In genomic region chr4:52701207-52701606, GRCh38 we compare ENCODE assay signal across 14 cellular contexts. TPM values are rescaled to one million over a fixed set of nuclear protein-coding genes. Genes with fewer than 3 reads are reported as not detected.
A peak's percentile ranks its signal among the peaks of the same experiment; 100 is the strongest.
DNase-seq lines count a peak whose midpoint lies in the region; ATAC-seq, FAIRE-seq and TF ChIP-seq lines count a peak whose summit lies in the region.
"Had no signal": no experiment of that assay in that cellular context is flagged by ENCODE, and none has a peak within 500 bp of the region (broad histone marks: within the 10 kb centered on the region; RNA-seq: fewer than 3 reads in every experiment).

No MANE protein-coding gene starts in this region.

- no peak for TF ChIP-seq POLR2A in H54 (IDR thresholded peaks at IDR 0.05; ENCODE audit: low read depth, low read length)

- FAIRE-seq in H54 (lab: Jason Lieb, UNC), result no peak
- FAIRE-seq: keratinocyte had no signal

- POLR2A ChIA-PET in activated CD8-positive, alpha-beta T cell treated with anti-CD3 and anti-CD28 coated beads, Interleukin-2, amount 10 ng/mL, durations not matched to agents 7 days and 5 days (lab: Charles Lee), result no interaction called here

- DNase-seq in H54 (ENCODE audit: insufficient read length, low spot score), result no peak
- no peak for DNase-seq in stimulated activated CD4-positive, alpha-beta T cell treated with anti-CD3 and anti-CD28 coated beads, Interleukin-4, amount 100 ng/mL, for 4 hours
- no peak for DNase-seq in activated CD8-positive, alpha-beta T cell treated with anti-CD3 and anti-CD28 coated beads, Interleukin-2, amount 10 ng/mL, durations not matched to agents 7 days and 5 days
- no peak for DNase-seq in stimulated activated CD8-positive, alpha-beta memory T cell treated with anti-CD3 and anti-CD28 coated beads, Interleukin-4, amount 100 ng/mL, for 48 hours
- DNase-seq: activated effector memory CD4-positive, alpha-beta T cell treated with Interleukin-2 at 50 U/mL for 16 hours; GDM1; NCI-H1048 had no signal

- H3K36me3 Mint-ChIP-seq in activated CD8-positive, alpha-beta T cell treated with anti-CD3 and anti-CD28 coated beads, Interleukin-2, amount 10 ng/mL, durations not matched to agents 7 days and 5 days (ENCODE audit: low read depth), result no peaks in the 10 kb centered on the region

- no peaks in the 10 kb centered on the region for H3K9me3 Mint-ChIP-seq in activated CD8-positive, alpha-beta T cell treated with anti-CD3 and anti-CD28 coated beads, Interleukin-2, amount 10 ng/mL, durations not matched to agents 7 days and 5 days (ENCODE audit: insufficient read depth)
- H3K9me3 Mint-ChIP-seq: stimulated activated naive CD8-positive, alpha-beta T cell treated with anti-CD3 and anti-CD28 coated beads, Interleukin-15, Interleukin-2, amounts not matched to agents 100 ng/mL and 50 ng/mL, for 24 hours had no signal

- H3K4me3 Mint-ChIP-seq in activated CD8-positive, alpha-beta T cell treated with anti-CD3 and anti-CD28 coated beads, Interleukin-2, amount 10 ng/mL, durations not matched to agents 7 days and 5 days, result no peak overlapping the region
- H3K4me3 Mint-ChIP-seq: stimulated activated naive CD8-positive, alpha-beta T cell treated with anti-CD3 and anti-CD28 coated beads, Interleukin-15, Interleukin-2, amounts not matched to agents 100 ng/mL and 50 ng/mL, for 24 hours had no signal

- peaks cover 4% of the 10 kb centered on the region for H3K4me1 Mint-ChIP-seq in activated CD8-positive, alpha-beta T cell treated with anti-CD3 and anti-CD28 coated beads, Interleukin-2, amount 10 ng/mL, durations not matched to agents 7 days and 5 days (ENCODE audit: low read depth)

- ATAC-seq in GM18498 (IDR thresholded peaks at IDR 0.05; ENCODE audit: unreplicated experiment) (peak; percentile 95), GM19455 (IDR thresholded peaks at IDR 0.05; ENCODE audit: unreplicated experiment) (peak; percentile 79), HG02885 (IDR thresholded peaks at IDR 0.05; ENCODE audit: poor library complexity, unreplicated experiment) (peak; percentile 98), HG03565 (IDR thresholded peaks at IDR 0.05; ENCODE audit: unreplicated experiment) (peak; percentile 96)
- ATAC-seq in activated CD8-positive, alpha-beta T cell treated with anti-CD3 and anti-CD28 coated beads, Interleukin-2, amount 10 ng/mL, durations not matched to agents 7 days and 5 days, result no peak
- ATAC-seq: Panc1 had no signal

- H3K27me3 Mint-ChIP-seq in activated CD8-positive, alpha-beta T cell treated with anti-CD3 and anti-CD28 coated beads, Interleukin-2, amount 10 ng/mL, durations not matched to agents 7 days and 5 days (ENCODE audit: low read depth), result peaks cover 20% of the 10 kb centered on the region

- CTCF ChIA-PET in activated CD8-positive, alpha-beta T cell treated with anti-CD3 and anti-CD28 coated beads, Interleukin-2, amount 10 ng/mL, durations not matched to agents 7 days and 5 days (lab: Charles Lee), result no interaction called here

- no peak overlapping the region for H3K27ac Mint-ChIP-seq in activated CD8-positive, alpha-beta T cell treated with anti-CD3 and anti-CD28 coated beads, Interleukin-2, amount 10 ng/mL, durations not matched to agents 7 days and 5 days
- H3K27ac Mint-ChIP-seq: stimulated activated naive CD8-positive, alpha-beta T cell treated with anti-CD3 and anti-CD28 coated beads, Interleukin-15, Interleukin-2, amounts not matched to agents 100 ng/mL and 50 ng/mL, for 24 hours had no signal

RNA-seq across cellular contexts. Expression of gene USP46, which starts 42.1 kb away (rescaled TPM):
- 1 to 10 TPM; 3.8 to 4.6 TPM for total RNA-seq in activated CD8-positive, alpha-beta T cell treated with anti-CD3 and anti-CD28 coated beads, Interleukin-2, amount 10 ng/mL, durations not matched to agents 7 days and 5 days

RNA-seq across cellular contexts. Expression of gene ERVMER34-1, which starts 50.0 kb away (rescaled TPM):
- not detected for total RNA-seq in activated CD8-positive, alpha-beta T cell treated with anti-CD3 and anti-CD28 coated beads, Interleukin-2, amount 10 ng/mL, durations not matched to agents 7 days and 5 days
